In the genomic region with DNA sequence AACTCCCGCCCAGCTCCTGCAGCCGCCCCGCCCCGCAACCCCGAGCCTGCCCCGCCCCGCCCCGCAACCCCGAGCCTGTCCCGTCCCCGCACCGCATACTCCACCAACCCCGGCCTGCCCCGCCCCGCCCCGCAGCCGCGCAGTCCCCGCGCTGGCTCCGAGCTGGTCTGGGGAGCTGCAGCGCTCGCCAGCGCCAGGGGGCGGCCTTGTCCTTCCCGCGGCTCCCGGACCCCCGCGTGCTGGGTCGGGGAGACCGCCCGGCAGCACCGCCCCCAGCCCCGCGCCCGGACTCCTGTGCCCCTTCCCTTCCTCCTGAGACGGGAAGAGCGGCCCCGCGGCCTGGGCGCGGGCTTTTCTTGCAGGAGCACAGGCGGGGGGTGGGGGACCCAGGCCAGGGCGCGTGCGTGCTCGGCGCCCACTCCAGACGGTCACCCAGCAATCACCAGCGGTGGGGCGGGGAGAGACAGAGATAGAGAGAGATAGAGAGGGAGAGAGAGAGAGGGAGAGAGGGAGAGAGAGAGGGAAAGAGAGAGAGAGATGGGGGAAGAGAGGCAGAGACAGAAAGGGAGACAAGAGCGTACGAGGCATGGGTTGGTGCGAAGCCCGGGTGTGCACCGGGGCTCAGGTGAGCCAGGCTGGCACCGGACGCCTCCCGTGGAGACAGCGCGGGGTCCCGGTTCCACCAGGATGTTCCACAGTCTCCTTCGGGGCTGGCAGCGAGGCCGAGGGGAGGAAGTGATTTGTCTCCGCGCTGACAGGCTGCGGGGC, we compare ENCODE assay signal across 1 cellular context.
TF ChIP-seq lines count a peak whose summit lies in the region.

No MANE protein-coding gene starts in this region.

TF ChIP-seq in K562, 482 proteins besides CTCF, POLR2A, EP300 and RAD21 (continued from another document):
- TF ChIP-seq, protein P1, sequence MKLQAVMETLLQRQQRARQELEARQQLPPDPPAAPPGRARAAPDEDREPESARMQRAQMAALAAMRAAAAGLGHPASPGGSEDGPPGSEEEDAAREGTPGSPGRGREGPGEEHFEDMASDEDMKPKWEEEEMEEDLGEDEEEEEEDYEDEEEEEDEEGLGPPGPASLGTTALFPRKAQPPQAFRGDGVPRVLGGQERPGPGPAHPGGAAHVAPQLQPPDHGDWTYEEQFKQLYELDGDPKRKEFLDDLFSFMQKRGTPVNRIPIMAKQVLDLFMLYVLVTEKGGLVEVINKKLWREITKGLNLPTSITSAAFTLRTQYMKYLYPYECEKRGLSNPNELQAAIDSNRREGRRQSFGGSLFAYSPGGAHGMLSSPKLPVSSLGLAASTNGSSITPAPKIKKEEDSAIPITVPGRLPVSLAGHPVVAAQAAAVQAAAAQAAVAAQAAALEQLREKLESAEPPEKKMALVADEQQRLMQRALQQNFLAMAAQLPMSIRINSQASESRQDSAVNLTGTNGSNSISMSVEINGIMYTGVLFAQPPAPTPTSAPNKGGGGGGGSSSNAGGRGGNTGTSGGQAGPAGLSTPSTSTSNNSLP (IDR thresholded peaks at IDR 0.05; ENCODE audit: borderline replicate concordance, low read depth, low read length): no peak
- TF ChIP-seq LARP7 (IDR thresholded peaks at IDR 0.05) (0 out of 2 replicates have a peak, but pooled peaks have one; percentile 37), CXXC5 (CRISPR knock-in tag; IDR thresholded peaks at IDR 0.05) (peak; percentile 46; the same call in 1 of the 2 replicates), NUFIP1 (IDR thresholded peaks at IDR 0.05; ENCODE audit: partially characterized antibody) (no peak), ATF7 (IDR thresholded peaks at IDR 0.05) (0 out of 2 replicates have a peak, but pooled peaks have one; percentile 20), STAG1 (CRISPR knock-in tag; IDR thresholded peaks at IDR 0.05; ENCODE audit: borderline replicate concordance) (peak; percentile 63; the same call in 1 of the 2 replicates), TOE1 (IDR thresholded peaks at IDR 0.05; ENCODE audit: borderline replicate concordance) (0 out of 2 replicates have a peak, but pooled peaks have one; percentile 43), TOE1 (CRISPR knock-in tag; IDR thresholded peaks at IDR 0.05; ENCODE audit: borderline replicate concordance, low read depth) (no peak), PCBP1 (IDR thresholded peaks at IDR 0.05; ENCODE audit: low read depth, low read length, poor library complexity, severe bottlenecking) (peak; percentile 55), TSC22D4 (tag; IDR thresholded peaks at IDR 0.05) (no peak), HLTF (IDR thresholded peaks at IDR 0.05) (peak; percentile 44; the same call in 1 of the 2 replicates)
- TF ChIP-seq, protein P2, sequence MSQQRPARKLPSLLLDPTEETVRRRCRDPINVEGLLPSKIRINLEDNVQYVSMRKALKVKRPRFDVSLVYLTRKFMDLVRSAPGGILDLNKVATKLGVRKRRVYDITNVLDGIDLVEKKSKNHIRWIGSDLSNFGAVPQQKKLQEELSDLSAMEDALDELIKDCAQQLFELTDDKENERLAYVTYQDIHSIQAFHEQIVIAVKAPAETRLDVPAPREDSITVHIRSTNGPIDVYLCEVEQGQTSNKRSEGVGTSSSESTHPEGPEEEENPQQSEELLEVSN (IDR thresholded peaks at IDR 0.05; ENCODE audit: borderline replicate concordance in 1 of 2, extremely low read depth in 1 of 2, insufficient read depth in 1 of 2, insufficient read length in 1 of 2, low read depth in 1 of 2, low read length in 1 of 2, poor library complexity in 1 of 2, severe bottlenecking in 1 of 2): peak; percentile 12 to 90
- TF ChIP-seq, protein P3, sequence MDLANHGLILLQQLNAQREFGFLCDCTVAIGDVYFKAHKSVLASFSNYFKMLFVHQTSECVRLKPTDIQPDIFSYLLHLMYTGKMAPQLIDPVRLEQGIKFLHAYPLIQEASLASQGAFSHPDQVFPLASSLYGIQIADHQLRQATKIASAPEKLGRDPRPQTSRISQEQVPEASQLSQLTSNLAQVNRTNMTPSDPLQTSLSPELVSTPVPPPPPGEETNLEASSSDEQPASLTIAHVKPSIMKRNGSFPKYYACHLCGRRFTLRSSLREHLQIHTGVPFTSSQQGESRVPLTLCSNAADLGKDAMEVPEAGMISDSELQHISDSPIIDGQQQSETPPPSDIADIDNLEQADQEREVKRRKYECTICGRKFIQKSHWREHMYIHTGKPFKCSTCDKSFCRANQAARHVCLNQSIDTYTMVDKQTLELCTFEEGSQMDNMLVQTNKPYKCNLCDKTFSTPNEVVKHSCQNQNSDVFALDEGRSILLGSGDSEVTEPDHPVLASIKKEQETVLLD (IDR thresholded peaks at IDR 0.05): 0 out of 2 replicates have a peak, but pooled peaks have one; percentile 55
- TF ChIP-seq, protein P4, sequence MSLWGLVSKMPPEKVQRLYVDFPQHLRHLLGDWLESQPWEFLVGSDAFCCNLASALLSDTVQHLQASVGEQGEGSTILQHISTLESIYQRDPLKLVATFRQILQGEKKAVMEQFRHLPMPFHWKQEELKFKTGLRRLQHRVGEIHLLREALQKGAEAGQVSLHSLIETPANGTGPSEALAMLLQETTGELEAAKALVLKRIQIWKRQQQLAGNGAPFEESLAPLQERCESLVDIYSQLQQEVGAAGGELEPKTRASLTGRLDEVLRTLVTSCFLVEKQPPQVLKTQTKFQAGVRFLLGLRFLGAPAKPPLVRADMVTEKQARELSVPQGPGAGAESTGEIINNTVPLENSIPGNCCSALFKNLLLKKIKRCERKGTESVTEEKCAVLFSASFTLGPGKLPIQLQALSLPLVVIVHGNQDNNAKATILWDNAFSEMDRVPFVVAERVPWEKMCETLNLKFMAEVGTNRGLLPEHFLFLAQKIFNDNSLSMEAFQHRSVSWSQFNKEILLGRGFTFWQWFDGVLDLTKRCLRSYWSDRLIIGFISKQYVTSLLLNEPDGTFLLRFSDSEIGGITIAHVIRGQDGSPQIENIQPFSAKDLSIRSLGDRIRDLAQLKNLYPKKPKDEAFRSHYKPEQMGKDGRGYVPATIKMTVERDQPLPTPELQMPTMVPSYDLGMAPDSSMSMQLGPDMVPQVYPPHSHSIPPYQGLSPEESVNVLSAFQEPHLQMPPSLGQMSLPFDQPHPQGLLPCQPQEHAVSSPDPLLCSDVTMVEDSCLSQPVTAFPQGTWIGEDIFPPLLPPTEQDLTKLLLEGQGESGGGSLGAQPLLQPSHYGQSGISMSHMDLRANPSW (CRISPR knock-in tag; IDR thresholded peaks at IDR 0.05): no peak
